Comparison of ENCODE assay signal across 14 cellular contexts in the genomic region with DNA sequence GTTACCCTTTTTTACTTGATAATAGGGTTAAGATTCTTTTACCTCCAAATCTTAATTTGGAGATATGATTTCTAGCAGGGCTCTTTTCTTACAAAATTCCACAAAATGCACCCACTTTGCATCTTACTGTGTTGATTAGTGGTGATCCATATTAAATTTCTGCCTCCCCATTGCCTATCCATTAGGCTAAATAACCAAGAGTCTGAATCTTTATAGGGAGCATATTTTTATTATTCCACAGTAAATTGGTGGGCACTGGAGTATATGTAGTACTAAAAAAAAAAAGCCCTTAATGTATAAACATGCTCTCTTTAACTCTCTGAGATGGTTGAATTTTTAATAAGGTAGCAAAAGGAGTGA. TPM values are rescaled to one million over a fixed set of nuclear protein-coding genes. Genes with fewer than 3 reads are reported as not detected.
DNase-seq lines count a peak whose midpoint lies in the region; ATAC-seq and TF ChIP-seq lines count a peak whose summit lies in the region.
"Had no signal": no experiment of that assay in that cellular context is flagged by ENCODE, and none has a peak within 500 bp of the region (broad histone marks: within the 10 kb centered on the region; RNA-seq: fewer than 3 reads in every experiment).

No MANE protein-coding gene starts in this region.

- no peaks in the 10 kb centered on the region for H3K27me3 Mint-ChIP-seq in chondrocyte (ENCODE audit: low read depth)
- no peaks in the 10 kb centered on the region for H3K27me3 Mint-ChIP-seq in type B pancreatic cell
- H3K27me3 Mint-ChIP-seq in nephron progenitor cell (ENCODE audit: low read depth, poor library complexity), result no peaks in the 10 kb centered on the region

- H3K4me3 Mint-ChIP-seq in chondrocyte (ENCODE audit: unreplicated experiment) (no peak overlapping the region), type B pancreatic cell (no peak overlapping the region), nephron progenitor cell (no peak overlapping the region)

- no peaks in the 10 kb centered on the region for H3K27me3 ChIP-seq in heart left ventricle
- H3K27me3 ChIP-seq in mucosa of stomach (ENCODE audit: control insufficient read depth, insufficient read depth, low read length), result no peaks in the 10 kb centered on the region

- intact Hi-C loops in heart left ventricle (cut with DNase I) (loop anchor here in 1 of 10 donors (5.0 kb wide), 1 partner anchor 35 kb away; a partner anchor contains a TSS), left ventricle myocardium superior (cut with micrococcal nuclease) (no loop called here)

- H3K36me3 Mint-ChIP-seq in chondrocyte (ENCODE audit: low read depth) (no peaks in the 10 kb centered on the region), type B pancreatic cell (no peaks in the 10 kb centered on the region), nephron progenitor cell (ENCODE audit: low read depth) (no peaks in the 10 kb centered on the region)

- H3K9me3 ChIP-seq in heart left ventricle (no peaks in the 10 kb centered on the region), mucosa of stomach (ENCODE audit: control insufficient read depth, low read length) (no peaks in the 10 kb centered on the region)

- H3K36me3 ChIP-seq in heart left ventricle, result no peaks in the 10 kb centered on the region
- no peaks in the 10 kb centered on the region for H3K36me3 ChIP-seq in mucosa of stomach (ENCODE audit: control insufficient read depth, insufficient read depth, low read length)

- TF ChIP-seq CTCF in heart left ventricle (IDR thresholded peaks at IDR 0.05), result no peak
- no peak for TF ChIP-seq CTCF in chondrocyte (IDR thresholded peaks at IDR 0.05)
- TF ChIP-seq CTCF in type B pancreatic cell (conservative IDR thresholded peaks at IDR 0.05), result no peak
- TF ChIP-seq CTCF in nephron progenitor cell (IDR thresholded peaks at IDR 0.05), result no peak

- H3K4me3 ChIP-seq in heart left ventricle, result peak overlapping the region in 5 of 12 donors; percentile 16 to 43 (median 37)
- H3K4me3 ChIP-seq in mucosa of stomach (ENCODE audit: low read length), result no peak overlapping the region

- peak overlapping the region; percentile 61 for H3K9ac ChIP-seq in mucosa of stomach (ENCODE audit: low read length)

- peak overlapping the region in 11 of 12 donors; percentile 2 to 77 (median 45) for H3K27ac ChIP-seq in heart left ventricle

- H3K4me1 ChIP-seq in heart left ventricle (peaks cover 0 to 13% (median 2%) of the 10 kb centered on the region in 12 donors), mucosa of stomach (ENCODE audit: control insufficient read depth, insufficient read depth, low read length) (peaks cover 12% of the 10 kb centered on the region)

- TF ChIP-seq POLR2A in heart left ventricle (IDR thresholded peaks at IDR 0.05), result no peak

- ATAC-seq in heart left ventricle (no peak), left ventricle myocardium superior (no peak)

- H3K4me1 Mint-ChIP-seq in chondrocyte (ENCODE audit: low read depth), result peaks cover 24% of the 10 kb centered on the region
- peaks cover 8% of the 10 kb centered on the region for H3K4me1 Mint-ChIP-seq in type B pancreatic cell (ENCODE audit: unreplicated experiment)
- peaks cover 6% of the 10 kb centered on the region for H3K4me1 Mint-ChIP-seq in nephron progenitor cell

- H3K9me3 Mint-ChIP-seq in chondrocyte (ENCODE audit: low read depth) (no peaks in the 10 kb centered on the region), type B pancreatic cell (no peaks in the 10 kb centered on the region), nephron progenitor cell (no peaks in the 10 kb centered on the region)

- H3K27ac Mint-ChIP-seq in chondrocyte (ENCODE audit: unreplicated experiment) (peak overlapping the region; percentile 93), type B pancreatic cell (peak overlapping the region; percentile 87), nephron progenitor cell (no peak overlapping the region)

- DNase-seq in heart left ventricle, result no peak
- DNase-seq in left ventricle myocardium superior, result no peak
- DNase-seq in chondrocyte (ENCODE audit: low spot score), result no peak
- no peak for DNase-seq in type B pancreatic cell (ENCODE audit: extremely low spot score, unreplicated experiment)
- DNase-seq in SHP77 (lab: John Stamatoyannopoulos, UW), result no peak
- no peak for DNase-seq in NCI-H1436 treated with DMSO at 0.1 percent for 48 hours (lab: John Stamatoyannopoulos, UW)
- no peak for DNase-seq in nephron progenitor cell
- DNase-seq: activated gamma-delta T cell; central memory CD4-positive, alpha-beta T cell; NCI-H526 treated with DMSO at 0.1 percent for 48 hours; nucleus accumbens; stimulated activated CD4-positive, alpha-beta T cell treated with anti-CD3 and anti-CD28 coated beads, Interleukin-4, amount 100 ng/mL, for 4 hours had no signal

RNA-seq across cellular contexts. Expression of a gene that starts 8.1 kb away (rescaled TPM):
- total RNA-seq in heart left ventricle (not detected), left ventricle myocardium superior (not detected), chondrocyte (0.17 to 0.41 TPM (median 0.28 TPM) in 3 replicates), type B pancreatic cell (ENCODE audit: low replicate concordance) (not detected in 2 replicates)
- under 1 TPM in 1 of 2 donors, not detected in 1; 0.03 TPM for polyA plus RNA-seq in heart left ventricle
- total RNA-seq: kidney epithelial cell had no signal

RNA-seq across cellular contexts. Expression of a gene that starts 36.2 kb away (rescaled TPM):
- total RNA-seq in heart left ventricle, result 100 to 1,000 TPM; 186 to 289 (median 219) TPM
- polyA plus RNA-seq in heart left ventricle, result 100 to 1,000 TPM; 107 to 186 TPM
- total RNA-seq in left ventricle myocardium superior, result 205 TPM
- total RNA-seq in chondrocyte, result 125 to 143 TPM (median 141 TPM) in 3 replicates
- total RNA-seq in type B pancreatic cell (ENCODE audit: low replicate concordance), result 132 and 147 TPM in 2 replicates
